Comparison of ENCODE assay signal across 28 cellular contexts in genomic region chr2:227677928-227678327, GRCh38. TPM values are rescaled to one million over a fixed set of nuclear protein-coding genes. Genes with fewer than 3 reads are reported as not detected.
"Had no signal": no experiment of that assay in that cellular context is flagged by ENCODE, and none has a peak within 500 bp of the region (broad histone marks: within the 10 kb centered on the region; RNA-seq: fewer than 3 reads in every experiment).

No MANE protein-coding gene starts in this region.

- DNase-seq: Kasumi-1; MV-4-11; NCI-H1048; NCI-H1436 treated with DMSO at 0.1 percent for 48 hours; NCI-H1694; NCI-H187 treated with DMSO at 0.1 percent for 48 hours; NCI-H2081 treated with DMSO at 0.1 percent for 48 hours; NCI-H2171 treated with DMSO at 0.1 percent for 48 hours; NCI-H2227 treated with DMSO at 0.1 percent for 48 hours; NCI-H524; NCI-H526 treated with DMSO at 0.1 percent for 48 hours; NCI-H748 treated with DMSO at 0.1 percent for 48 hours; NK-92 treated with Interleukin-12 subunit alpha and Interleukin-12 subunit beta, amount 100 ng/mL, for 24 hours; PC-9; Peyer's patch; SHP77 treated with DMSO at 0.1 percent for 48 hours; SJCRH30; T-helper 1 cell had no signal

- H3K27ac Mint-ChIP-seq: IgD-negative memory B cell had no signal

- H3K4me3 Mint-ChIP-seq: IgD-negative memory B cell had no signal

- H3K9me3 Mint-ChIP-seq: IgD-negative memory B cell had no signal

- H3K4me1 Mint-ChIP-seq: IgD-negative memory B cell had no signal

- H3K4me3 ChIP-seq: K562, PC-9, Peyer's patch, SJCRH30 had no signal

- H3K4me2 ChIP-seq: KMS-11, PC-9 had no signal

- ATAC-seq: K562, Right ventricle myocardium inferior, SK-N-SH treated with all-trans-retinoic acid at 6 μM for 48 hours had no signal

- H3K36me3 ChIP-seq: Peyer's patch, SJCRH30 had no signal

- H3K4me1 ChIP-seq: Peyer's patch, SJCRH30 had no signal

- H2AFZ ChIP-seq: PC-9 had no signal

- H3K27ac ChIP-seq: HL-60, KMS-11, PC-9, Peyer's patch, SJCRH30 had no signal

- H3K9ac ChIP-seq: KMS-11 had no signal

- H3K9me3 ChIP-seq: Peyer's patch, SJCRH30 had no signal

- H3K27me3 ChIP-seq: Peyer's patch, SJCRH30 had no signal

RNA-seq across cellular contexts. Expression of gene SCYGR5, which starts 11.3 kb away (rescaled TPM):
- total RNA-seq: K562, MCF 10A, NCI-H460, OCI-LY7, PC-9, Peyer's patch, Right ventricle myocardium inferior, RPMI7951, SJCRH30 had no signal

RNA-seq across cellular contexts. Expression of gene SLC19A3, which starts 39.9 kb away (rescaled TPM):
- total RNA-seq: K562, MCF 10A, OCI-LY7, RPMI7951, SJCRH30 had no signal

RNA-seq across cellular contexts. Expression of gene SCYGR6, which starts 46.6 kb away (rescaled TPM):
- total RNA-seq: K562, MCF 10A, NCI-H460, OCI-LY7, PC-9, Peyer's patch, Right ventricle myocardium inferior, RPMI7951, SJCRH30 had no signal

RNA-seq across cellular contexts. Expression of gene SCYGR7, which starts 50.2 kb away (rescaled TPM):
- total RNA-seq: K562, MCF 10A, NCI-H460, OCI-LY7, PC-9, Peyer's patch, Right ventricle myocardium inferior, RPMI7951, SJCRH30 had no signal
